22 cellular contexts compared by ENCODE assay signal in the genomic region with DNA sequence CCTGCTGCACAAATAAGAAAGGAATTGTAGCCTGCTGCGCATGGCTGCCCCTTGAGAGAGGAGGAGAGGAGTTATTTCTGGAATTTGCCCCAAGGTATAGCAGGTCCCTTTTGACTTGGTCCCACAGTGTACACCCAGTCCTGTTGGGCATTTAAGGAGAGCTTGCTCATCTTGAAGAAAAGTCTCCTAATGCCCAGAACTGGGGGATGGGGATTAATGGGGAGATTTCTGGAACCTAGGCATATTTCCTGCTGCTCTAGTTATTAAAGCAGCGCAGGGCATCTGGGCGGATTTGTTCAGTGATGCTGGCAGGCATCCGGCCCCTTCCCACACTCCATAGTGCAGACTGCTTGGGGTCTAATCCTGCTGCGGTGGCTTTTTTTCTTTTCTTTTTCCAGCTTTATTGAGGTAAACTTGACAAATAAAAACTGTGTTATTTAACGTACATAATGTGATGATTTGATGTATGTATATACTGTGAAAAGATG.
DNase-seq lines count a peak whose midpoint lies in the region; ATAC-seq lines count a peak whose summit lies in the region.
"Had no signal": no experiment of that assay in that cellular context is flagged by ENCODE, and none has a peak within 500 bp of the region (broad histone marks: within the 10 kb centered on the region; RNA-seq: fewer than 3 reads in every experiment).

No MANE protein-coding gene starts in this region.

- H3K4me3 ChIP-seq in NT2/D1 (ENCODE audit: insufficient read length, low read depth), result no peak overlapping the region
- H3K4me3 ChIP-seq: esophagus squamous epithelium, lower lobe of right lung, right atrium auricular region, testis had no signal

- ATAC-seq in GM18858 (IDR thresholded peaks at IDR 0.05; ENCODE audit: unreplicated experiment), result no peak
- ATAC-seq in GM21526 (IDR thresholded peaks at IDR 0.05; ENCODE audit: low FRiP score, unreplicated experiment), result no peak
- ATAC-seq in GM18867 (IDR thresholded peaks at IDR 0.05; ENCODE audit: unreplicated experiment), result no peak
- ATAC-seq: lower lobe of right lung had no signal

- H3K27me3 ChIP-seq in NT2/D1 (ENCODE audit: insufficient read depth, insufficient read length), result no peaks in the 10 kb centered on the region
- H3K27me3 ChIP-seq: esophagus squamous epithelium, right atrium auricular region, testis had no signal

- H3K36me3 ChIP-seq in NT2/D1 (ENCODE audit: insufficient read depth, insufficient read length, low read length), result no peaks in the 10 kb centered on the region
- H3K36me3 ChIP-seq: lower lobe of right lung, right atrium auricular region had no signal

- in situ Hi-C loops in ACHN (cut with HindIII; ENCODE audit: low pct_ligation_motif_present, low pct_unique_long_range_greater_than_20kb, low sequenced_read_pairs), result no loop called here

- DNase-seq in ACHN, result peak; percentile 82
- DNase-seq in ELR (ENCODE audit: low read depth), result peak; percentile 8
- DNase-seq in NT2/D1 (ENCODE audit: low read depth, low spot score), result peak; percentile 11
- DNase-seq in kidney glomerular epithelial cell (lab: John Stamatoyannopoulos, UW), result peak; percentile 52
- DNase-seq in activated CD8-positive, alpha-beta memory T cell treated with anti-CD3 and anti-CD28 coated beads for 24 hours, result no peak
- DNase-seq: activated CD4-positive, alpha-beta T cell treated with anti-CD3 and anti-CD28 coated beads, Interleukin-2, amount 50 U/mL, for 1 hour; activated naive CD4-positive, alpha-beta T cell treated with Interleukin-2 at 50 U/mL for 16 hours; CD4-positive, alpha-beta memory T cell; cerebellar nuclear complex; effector CD8-positive, alpha-beta T cell; esophagus squamous epithelium; GOT3; lower lobe of right lung; NK-92 treated with Interleukin-12 subunit alpha and Interleukin-12 subunit beta, amount 100 ng/mL, for 24 hours; nucleus accumbens; RPMI8226; stimulated activated CD4-positive, alpha-beta T cell treated with anti-CD3 and anti-CD28 coated beads, Interleukin-15, amount 100 ng/mL, for 24 hours; testis had no signal

- H3K4me1 ChIP-seq in NT2/D1 (ENCODE audit: insufficient read depth, insufficient read length), result peaks cover 10% of the 10 kb centered on the region
- H3K4me1 ChIP-seq: lower lobe of right lung, testis had no signal

- H3K9me3 ChIP-seq in NT2/D1 (ENCODE audit: insufficient read depth, low read length), result peaks cover 7% of the 10 kb centered on the region
- H3K9me3 ChIP-seq: esophagus squamous epithelium, testis had no signal

- no peak overlapping the region for H3K9ac ChIP-seq in NT2/D1 (ENCODE audit: insufficient read length, low read depth)
